In genomic region chr1:230917284-230918135, GRCh38 we compare ENCODE assay signal across 1 cellular context.
TF ChIP-seq lines count a peak whose summit lies in the region.

No MANE protein-coding gene starts in this region.

TF ChIP-seq in GM12878, 131 proteins besides CTCF, POLR2A, EP300 and RAD21 (continued from another document):
- TF ChIP-seq TARDBP (IDR thresholded peaks at IDR 0.05; ENCODE audit: borderline replicate concordance), result no peak
- TF ChIP-seq SIN3A (IDR thresholded peaks at IDR 0.05; ENCODE audit: low read depth, low read length), result no peak
- TF ChIP-seq GABPA (IDR thresholded peaks at IDR 0.05; ENCODE audit: low read depth), result no peak
TF ChIP-seq in GM12878: peak in this region for 2.
